Comparison of ENCODE assay signal across 9 cellular contexts in genomic region chr15:32030795-32031194, GRCh38. TPM values are rescaled to one million over a fixed set of nuclear protein-coding genes. Genes with fewer than 3 reads are reported as not detected.
A peak's percentile ranks its signal among the peaks of the same experiment; 100 is the strongest.
DNase-seq lines count a peak whose midpoint lies in the region; ATAC-seq and TF ChIP-seq lines count a peak whose summit lies in the region.
"Had no signal": no experiment of that assay in that cellular context is flagged by ENCODE, and none has a peak within 500 bp of the region (broad histone marks: within the 10 kb centered on the region; RNA-seq: fewer than 3 reads in every experiment).

No MANE protein-coding gene starts in this region.

- H3K27ac Mint-ChIP-seq in activated T-cell treated with anti-CD3 and anti-CD28 coated beads, Interleukin-2, amount 50 U/mL, for 24 hours, result no peak overlapping the region
- H3K27ac Mint-ChIP-seq in brain, result peak overlapping the region in 4 of 5 experiments; percentile 65 to 91 (median 80)
- H3K27ac Mint-ChIP-seq in activated CD4-positive, alpha-beta memory T cell treated with anti-CD3 and anti-CD28 coated beads for 36 hours, result no peak overlapping the region

- POLR2A ChIA-PET in activated CD4-positive, alpha-beta memory T cell treated with anti-CD3 and anti-CD28 coated beads for 36 hours (lab: Charles Lee), result no interaction called here

- TF ChIP-seq CTCF in brain (conservative IDR thresholded peaks at IDR 0.05), result no peak
- TF ChIP-seq CTCF in lower lobe of right lung (IDR thresholded peaks at IDR 0.05), result no peak
- TF ChIP-seq CTCF in upper lobe of right lung (IDR thresholded peaks at IDR 0.05), result no peak

- no peaks in the 10 kb centered on the region for H3K9me3 ChIP-seq in lower lobe of right lung
- H3K9me3 ChIP-seq in upper lobe of right lung, result no peaks in the 10 kb centered on the region

- H3K27me3 Mint-ChIP-seq in activated T-cell treated with anti-CD3 and anti-CD28 coated beads, Interleukin-2, amount 50 U/mL, for 24 hours, result peaks cover 66% of the 10 kb centered on the region
- peaks cover 20% of the 10 kb centered on the region for H3K27me3 Mint-ChIP-seq in brain
- peaks cover 40% of the 10 kb centered on the region for H3K27me3 Mint-ChIP-seq in activated CD4-positive, alpha-beta memory T cell treated with anti-CD3 and anti-CD28 coated beads for 36 hours

- intact Hi-C loops in lower lobe of right lung (cut with DNase I) (no loop called here), upper lobe of right lung (cut with DNase I) (no loop called here)
- intact Hi-C loops in activated CD4-positive, alpha-beta memory T cell treated with anti-CD3 and anti-CD28 coated beads for 36 hours (cut with micrococcal nuclease), result no loop called here

- H3K27me3 ChIP-seq in lower lobe of right lung (ENCODE audit: low read depth) (peaks cover 42% of the 10 kb centered on the region), upper lobe of right lung (peaks cover 36% of the 10 kb centered on the region)

- no peak for DNase-seq in activated T-cell treated with anti-CD3 and anti-CD28 coated beads, Interleukin-2, amount 50 U/mL, for 24 hours
- DNase-seq in activated T-cell treated with anti-CD3 and anti-CD28 coated beads, Interleukin-2, amount 50 U/mL, for 1 hour, result no peak
- DNase-seq in lower lobe of right lung (no peak), upper lobe of right lung (peak; percentile 61), AG08396 (ENCODE audit: low spot score) (no peak)
- no peak for DNase-seq in activated CD4-positive, alpha-beta memory T cell treated with anti-CD3 and anti-CD28 coated beads for 36 hours
- DNase-seq: DND-41 had no signal

- H3K4me1 ChIP-seq in lower lobe of right lung (peaks cover 15% of the 10 kb centered on the region), upper lobe of right lung (peaks cover 15% of the 10 kb centered on the region)

- no peak overlapping the region for H3K27ac ChIP-seq in lower lobe of right lung
- H3K27ac ChIP-seq in upper lobe of right lung, result no peak overlapping the region

- ATAC-seq in lower lobe of right lung (peak; percentile 47 to 59), upper lobe of right lung (peak; percentile 20), GM21825 (IDR thresholded peaks at IDR 0.05; ENCODE audit: unreplicated experiment) (no peak)

- peak overlapping the region; percentile 57 for H3K4me3 ChIP-seq in lower lobe of right lung
- H3K4me3 ChIP-seq in upper lobe of right lung, result peak overlapping the region; percentile 58

- H3K36me3 Mint-ChIP-seq in activated T-cell treated with anti-CD3 and anti-CD28 coated beads, Interleukin-2, amount 50 U/mL, for 24 hours (ENCODE audit: low read depth), result no peaks in the 10 kb centered on the region
- H3K36me3 Mint-ChIP-seq in brain, result no peaks in the 10 kb centered on the region
- no peaks in the 10 kb centered on the region for H3K36me3 Mint-ChIP-seq in activated CD4-positive, alpha-beta memory T cell treated with anti-CD3 and anti-CD28 coated beads for 36 hours

- H3K4me3 Mint-ChIP-seq in activated T-cell treated with anti-CD3 and anti-CD28 coated beads, Interleukin-2, amount 50 U/mL, for 24 hours, result peak overlapping the region; percentile 47
- peak overlapping the region; percentile 80 to 93 (median 85) for H3K4me3 Mint-ChIP-seq in brain
- no peak overlapping the region for H3K4me3 Mint-ChIP-seq in activated CD4-positive, alpha-beta memory T cell treated with anti-CD3 and anti-CD28 coated beads for 36 hours

- H3K36me3 ChIP-seq in lower lobe of right lung, result no peaks in the 10 kb centered on the region
- H3K36me3 ChIP-seq in upper lobe of right lung, result no peaks in the 10 kb centered on the region

- CTCF ChIA-PET in activated CD4-positive, alpha-beta memory T cell treated with anti-CD3 and anti-CD28 coated beads for 36 hours (lab: Charles Lee), result interaction anchor here (0.6 kb wide), 1 partner anchor 56 kb away, joined by 3 read pairs; no protein-coding TSS in a partner anchor

- H3K9me3 Mint-ChIP-seq in activated T-cell treated with anti-CD3 and anti-CD28 coated beads, Interleukin-2, amount 50 U/mL, for 24 hours, result no peaks in the 10 kb centered on the region
- peaks cover 0 to 3% (median 0%) of the 10 kb centered on the region in 5 experiments for H3K9me3 Mint-ChIP-seq in brain
- H3K9me3 Mint-ChIP-seq in activated CD4-positive, alpha-beta memory T cell treated with anti-CD3 and anti-CD28 coated beads for 36 hours, result no peaks in the 10 kb centered on the region

- peaks cover 10% of the 10 kb centered on the region for H3K4me1 Mint-ChIP-seq in activated T-cell treated with anti-CD3 and anti-CD28 coated beads, Interleukin-2, amount 50 U/mL, for 24 hours (ENCODE audit: low read depth)
- peaks cover 45% of the 10 kb centered on the region for H3K4me1 Mint-ChIP-seq in brain
- H3K4me1 Mint-ChIP-seq in activated CD4-positive, alpha-beta memory T cell treated with anti-CD3 and anti-CD28 coated beads for 36 hours (ENCODE audit: low read depth), result peaks cover 7% of the 10 kb centered on the region

RNA-seq across cellular contexts. Expression of gene CHRNA7, which starts 0.5 kb away (rescaled TPM):
- 1.8 TPM for polyA plus RNA-seq in brain (ENCODE audit: insufficient read depth, low read depth, low replicate concordance)
- total RNA-seq in lower lobe of right lung (0.92 TPM), upper lobe of right lung (0.75 TPM)
- total RNA-seq in activated CD4-positive, alpha-beta memory T cell treated with anti-CD3 and anti-CD28 coated beads for 36 hours, result not detected

Comparison
In these comparisons a context has a peak if more than half of its experiments do, and no peak if none do; other contexts are left out.
1. H3K27ac Mint-ChIP-seq: peak in brain (4 of 5); none in activated T-cell treated with anti-CD3 and anti-CD28 coated beads, Interleukin-2, amount 50 U/mL, for 24 hours (single experiment) and activated CD4-positive, alpha-beta memory T cell treated with anti-CD3 and anti-CD28 coated beads for 36 hours (single experiment).